Comparison of ENCODE assay signal across 11 cellular contexts in genomic region chr6:24228681-24229255, GRCh38.
DNase-seq lines count a peak whose midpoint lies in the region; ATAC-seq and TF ChIP-seq lines count a peak whose summit lies in the region.
"Had no signal": no experiment of that assay in that cellular context is flagged by ENCODE, and none has a peak within 500 bp of the region (broad histone marks: within the 10 kb centered on the region; RNA-seq: fewer than 3 reads in every experiment).

No MANE protein-coding gene starts in this region.

- H3K27me3 ChIP-seq in MG63 (no peaks in the 10 kb centered on the region), H9 (ENCODE audit: insufficient read depth, low read length) (no peaks in the 10 kb centered on the region)

- no peaks in the 10 kb centered on the region for H3K9me3 Mint-ChIP-seq in activated CD4-positive, alpha-beta T cell treated with anti-CD3 and anti-CD28 coated beads for 36 hours (ENCODE audit: low read depth)
- H3K9me3 Mint-ChIP-seq in H9 = no peaks in the 10 kb centered on the region
- H3K9me3 Mint-ChIP-seq: memory B cell, T-cell had no signal

- no peak overlapping the region for H2BK120ac ChIP-seq in H9 (ENCODE audit: low read depth, low read length, poor library complexity, severe bottlenecking)

- peaks cover 22% of the 10 kb centered on the region for H3K27me3 Mint-ChIP-seq in activated CD4-positive, alpha-beta T cell treated with anti-CD3 and anti-CD28 coated beads for 36 hours
- H3K27me3 Mint-ChIP-seq in H9 (ENCODE audit: low read depth) = no peaks in the 10 kb centered on the region

- H3K79me2 ChIP-seq in H9 (ENCODE audit: insufficient read depth, low read length) = no peaks in the 10 kb centered on the region

- H3K14ac ChIP-seq in H9 (ENCODE audit: insufficient read depth, low read length) = no peak overlapping the region

- H3K4ac ChIP-seq in H9 (ENCODE audit: low read depth, low read length) = no peak overlapping the region

- no peaks in the 10 kb centered on the region for H3K79me1 ChIP-seq in H9 (ENCODE audit: insufficient read depth, low read depth, low read length, poor library complexity, severe bottlenecking)

- no peak overlapping the region for H3K23ac ChIP-seq in H9 (ENCODE audit: insufficient read length, low read depth, low read length)

- POLR2A ChIA-PET in activated CD4-positive, alpha-beta T cell treated with anti-CD3 and anti-CD28 coated beads for 36 hours (lab: Charles Lee) = no interaction called here

- H2BK15ac ChIP-seq in H9 (ENCODE audit: low read depth, low read length) = no peak overlapping the region

- CTCF ChIA-PET in activated CD4-positive, alpha-beta T cell treated with anti-CD3 and anti-CD28 coated beads for 36 hours (lab: Charles Lee) = interaction anchor here (0.8 to 1.3 kb wide), 3 partner anchors 23 to 42 kb away, joined by 3 to 5 read pairs (median 3); no protein-coding TSS in a partner anchor

- H3K18ac ChIP-seq in H9 (ENCODE audit: insufficient read length, low read depth, low read length) = no peak overlapping the region

- no peak overlapping the region for H2BK5ac ChIP-seq in H9 (ENCODE audit: insufficient read length, low read length)

- no peak overlapping the region for H3T11ph ChIP-seq in H9 (ENCODE audit: low read length)

- no peak overlapping the region for H3K4me3 Mint-ChIP-seq in activated CD4-positive, alpha-beta T cell treated with anti-CD3 and anti-CD28 coated beads for 36 hours
- no peak overlapping the region for H3K4me3 Mint-ChIP-seq in H9
- H3K4me3 Mint-ChIP-seq: IgD-negative memory B cell, memory B cell, T-cell had no signal

- H3K27ac Mint-ChIP-seq in activated CD4-positive, alpha-beta T cell treated with anti-CD3 and anti-CD28 coated beads for 36 hours = no peak overlapping the region
- H3K27ac Mint-ChIP-seq in H9 = peak overlapping the region in 1 of 3 experiments; percentile 83; a peak in 2 of 7 replicates
- H3K27ac Mint-ChIP-seq: IgD-negative memory B cell, memory B cell, T-cell had no signal

- H3K4me2 ChIP-seq in H9 (ENCODE audit: insufficient read depth, insufficient read length, low read length) = no peak overlapping the region

- peak; percentile 49 for ATAC-seq in activated CD4-positive, alpha-beta T cell treated with anti-CD3 and anti-CD28 coated beads for 36 hours
- ATAC-seq in stimulated activated naive CD8-positive, alpha-beta T cell treated with anti-CD3 and anti-CD28 coated beads, Interleukin-15, Interleukin-2, amounts not matched to agents 100 U/mL and 50 U/mL, for 24 hours = peak; percentile 87
- ATAC-seq: T-cell had no signal

- H3K9me3 ChIP-seq in MG63 = no peaks in the 10 kb centered on the region
- H3K9me3 ChIP-seq in H9 (ENCODE audit: control insufficient read depth, low read depth, low read length) = no peaks in the 10 kb centered on the region

- DNase-seq in activated CD4-positive, alpha-beta T cell treated with anti-CD3 and anti-CD28 coated beads for 36 hours = no peak
- no peak for DNase-seq in activated CD4-positive, alpha-beta T cell treated with anti-CD3 and anti-CD28 coated beads, Interleukin-2, amount 50 U/mL, for 48 hours
- DNase-seq in MG63 = peak; percentile 0
- DNase-seq in epithelial cell of proximal tubule (ENCODE audit: low read depth) = peak; percentile 67
- DNase-seq in stimulated activated naive CD8-positive, alpha-beta T cell treated with anti-CD3 and anti-CD28 coated beads, Interleukin-15, Interleukin-2, amounts not matched to agents 100 U/mL and 50 U/mL, for 24 hours = peak; percentile 8
- no peak for DNase-seq in H9
- DNase-seq in activated CD4-positive, alpha-beta T cell treated with anti-CD3 and anti-CD28 coated beads, Interleukin-2, amount 50 U/mL, for 1 hour = no peak
- no peak for DNase-seq in NCI-H146 treated with DMSO at 0.1 percent for 48 hours (lab: John Stamatoyannopoulos, UW; ENCODE audit: unreplicated experiment)
- DNase-seq: T-cell had no signal

- no peak overlapping the region for H3K56ac ChIP-seq in H9 (ENCODE audit: insufficient read length, low read depth, low read length)

- H3K27ac ChIP-seq in H9 (ENCODE audit: insufficient read length, low read depth, low read length) = no peak overlapping the region

- no peaks in the 10 kb centered on the region for H3K23me2 ChIP-seq in H9 (ENCODE audit: insufficient read length, low read depth, low read length, poor library complexity, severe bottlenecking)

- no peak overlapping the region for H2AK5ac ChIP-seq in H9 (ENCODE audit: insufficient read length, low read length)

- H4K91ac ChIP-seq in H9 (ENCODE audit: insufficient read length, low read depth, low read length) = no peak overlapping the region

- no peak overlapping the region for H2AFZ ChIP-seq in H9 (ENCODE audit: low read length)

- no peaks in the 10 kb centered on the region for H4K20me1 ChIP-seq in H9 (ENCODE audit: control insufficient read depth, insufficient read depth, insufficient read length)

- intact Hi-C loops in activated CD4-positive, alpha-beta T cell treated with anti-CD3 and anti-CD28 coated beads for 36 hours (cut with DNase I, micrococcal nuclease) = no loop called here

- H3K36me3 ChIP-seq in MG63 = no peaks in the 10 kb centered on the region

- H2BK12ac ChIP-seq in H9 (ENCODE audit: insufficient read length, low read depth, low read length) = no peak overlapping the region

- peaks cover 3% of the 10 kb centered on the region; the same call in 1 of the 2 replicates for H3K4me1 ChIP-seq in H9 (ENCODE audit: insufficient read depth, low read length)

- no peaks in the 10 kb centered on the region for H3K36me3 Mint-ChIP-seq in activated CD4-positive, alpha-beta T cell treated with anti-CD3 and anti-CD28 coated beads for 36 hours (ENCODE audit: low read depth)
- no peaks in the 10 kb centered on the region for H3K36me3 Mint-ChIP-seq in H9 (ENCODE audit: insufficient read depth in 1 of 3, low read depth in 3 of 3)
- H3K36me3 Mint-ChIP-seq: IgD-negative memory B cell, memory B cell, T-cell had no signal

- WGBS in H9 (ENCODE audit: extremely low coverage, insufficient read length, low lambda C conversion rate) = no CpG with 5 or more reads among the region's 3 CpGs

- H3K4me3 ChIP-seq in MG63 (no peak overlapping the region), epithelial cell of proximal tubule (ENCODE audit: low read depth, low read length) (no peak overlapping the region)

- H4K5ac ChIP-seq in H9 (ENCODE audit: insufficient read length, low read depth, low read length) = no peak overlapping the region

- H2BK20ac ChIP-seq in H9 (ENCODE audit: low read depth, low read length, poor library complexity, severe bottlenecking) = no peak overlapping the region

- no peaks in the 10 kb centered on the region for H3K4me1 Mint-ChIP-seq in activated CD4-positive, alpha-beta T cell treated with anti-CD3 and anti-CD28 coated beads for 36 hours
- H3K4me1 Mint-ChIP-seq in H9 = peaks cover 24 to 26% of the 10 kb centered on the region in 2 experiments
- H3K4me1 Mint-ChIP-seq: IgD-negative memory B cell, memory B cell, T-cell had no signal

- no peak overlapping the region for H4K8ac ChIP-seq in H9 (replicated peaks; ENCODE audit: insufficient read length, low read depth, low read length)

- H3K9ac ChIP-seq in H9 (ENCODE audit: extremely low read depth, insufficient read length, low read length) = no peak overlapping the region

- TF ChIP-seq CTCF in epithelial cell of proximal tubule (conservative IDR thresholded peaks at IDR 0.05; ENCODE audit: low read depth, low read length) (no peak), H9 (conservative IDR thresholded peaks at IDR 0.05) (no peak)

Comparison
In these comparisons a context has a peak if more than half of its experiments do, and no peak if none do; other contexts are left out.
1. DNase-seq: peak in MG63 (single experiment), epithelial cell of proximal tubule (single experiment) and stimulated activated naive CD8-positive, alpha-beta T cell treated with anti-CD3 and anti-CD28 coated beads, Interleukin-15, Interleukin-2, amounts not matched to agents 100 U/mL and 50 U/mL, for 24 hours (single experiment); none in activated CD4-positive, alpha-beta T cell treated with anti-CD3 and anti-CD28 coated beads for 36 hours (single experiment), activated CD4-positive, alpha-beta T cell treated with anti-CD3 and anti-CD28 coated beads, Interleukin-2, amount 50 U/mL, for 48 hours (0 of 2), H9 (single experiment), activated CD4-positive, alpha-beta T cell treated with anti-CD3 and anti-CD28 coated beads, Interleukin-2, amount 50 U/mL, for 1 hour (single experiment) and NCI-H146 treated with DMSO at 0.1 percent for 48 hours (single experiment).